Comparison of ENCODE assay signal across 1 cellular context in the genomic region with DNA sequence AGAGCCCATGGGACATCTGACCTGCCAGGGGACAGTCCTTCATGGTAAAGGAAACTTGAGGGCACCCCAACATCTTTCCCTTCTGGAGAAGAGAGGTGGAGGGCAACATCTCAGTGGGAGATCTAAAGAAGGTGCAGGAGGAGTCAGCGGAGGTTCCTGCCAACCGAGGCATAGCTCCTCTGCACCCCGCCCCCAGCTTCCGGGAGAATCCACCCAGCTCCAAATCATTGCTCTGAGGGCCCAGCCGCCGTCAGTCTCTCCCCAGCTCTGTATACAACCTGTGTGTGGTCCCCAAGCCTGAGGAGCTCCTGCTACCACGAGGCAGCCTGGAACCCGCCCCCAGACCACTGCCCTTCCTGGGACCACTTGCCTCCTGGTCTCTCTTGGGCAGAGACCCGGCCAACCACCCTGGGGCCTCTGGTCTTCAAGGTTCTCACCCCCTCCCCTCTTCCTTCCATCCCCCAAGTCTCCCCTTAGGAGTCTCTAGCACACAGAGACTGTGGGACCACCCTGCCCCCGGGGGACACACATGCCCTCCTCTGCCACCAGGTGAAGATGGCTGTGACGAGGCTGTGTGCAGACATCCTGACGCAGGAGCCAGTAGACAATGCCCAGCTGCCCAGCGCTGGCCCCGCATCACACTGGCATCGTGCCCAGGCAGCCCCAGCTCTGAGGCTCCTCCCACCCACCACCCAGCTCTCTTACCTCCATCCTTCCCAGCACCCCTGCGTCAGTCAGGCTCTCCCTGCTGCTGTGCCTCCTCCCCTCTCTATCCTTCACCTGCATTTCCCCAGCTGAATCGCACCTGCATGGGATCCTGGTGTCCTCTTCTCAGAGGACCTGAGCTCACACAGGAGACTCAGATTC.
TF ChIP-seq lines count a peak whose summit lies in the region.

No MANE protein-coding gene starts in this region.

TF ChIP-seq in GM23338, 12 proteins besides CTCF, POLR2A, EP300 and RAD21 (continued from another document):
- TF ChIP-seq, protein P1, sequence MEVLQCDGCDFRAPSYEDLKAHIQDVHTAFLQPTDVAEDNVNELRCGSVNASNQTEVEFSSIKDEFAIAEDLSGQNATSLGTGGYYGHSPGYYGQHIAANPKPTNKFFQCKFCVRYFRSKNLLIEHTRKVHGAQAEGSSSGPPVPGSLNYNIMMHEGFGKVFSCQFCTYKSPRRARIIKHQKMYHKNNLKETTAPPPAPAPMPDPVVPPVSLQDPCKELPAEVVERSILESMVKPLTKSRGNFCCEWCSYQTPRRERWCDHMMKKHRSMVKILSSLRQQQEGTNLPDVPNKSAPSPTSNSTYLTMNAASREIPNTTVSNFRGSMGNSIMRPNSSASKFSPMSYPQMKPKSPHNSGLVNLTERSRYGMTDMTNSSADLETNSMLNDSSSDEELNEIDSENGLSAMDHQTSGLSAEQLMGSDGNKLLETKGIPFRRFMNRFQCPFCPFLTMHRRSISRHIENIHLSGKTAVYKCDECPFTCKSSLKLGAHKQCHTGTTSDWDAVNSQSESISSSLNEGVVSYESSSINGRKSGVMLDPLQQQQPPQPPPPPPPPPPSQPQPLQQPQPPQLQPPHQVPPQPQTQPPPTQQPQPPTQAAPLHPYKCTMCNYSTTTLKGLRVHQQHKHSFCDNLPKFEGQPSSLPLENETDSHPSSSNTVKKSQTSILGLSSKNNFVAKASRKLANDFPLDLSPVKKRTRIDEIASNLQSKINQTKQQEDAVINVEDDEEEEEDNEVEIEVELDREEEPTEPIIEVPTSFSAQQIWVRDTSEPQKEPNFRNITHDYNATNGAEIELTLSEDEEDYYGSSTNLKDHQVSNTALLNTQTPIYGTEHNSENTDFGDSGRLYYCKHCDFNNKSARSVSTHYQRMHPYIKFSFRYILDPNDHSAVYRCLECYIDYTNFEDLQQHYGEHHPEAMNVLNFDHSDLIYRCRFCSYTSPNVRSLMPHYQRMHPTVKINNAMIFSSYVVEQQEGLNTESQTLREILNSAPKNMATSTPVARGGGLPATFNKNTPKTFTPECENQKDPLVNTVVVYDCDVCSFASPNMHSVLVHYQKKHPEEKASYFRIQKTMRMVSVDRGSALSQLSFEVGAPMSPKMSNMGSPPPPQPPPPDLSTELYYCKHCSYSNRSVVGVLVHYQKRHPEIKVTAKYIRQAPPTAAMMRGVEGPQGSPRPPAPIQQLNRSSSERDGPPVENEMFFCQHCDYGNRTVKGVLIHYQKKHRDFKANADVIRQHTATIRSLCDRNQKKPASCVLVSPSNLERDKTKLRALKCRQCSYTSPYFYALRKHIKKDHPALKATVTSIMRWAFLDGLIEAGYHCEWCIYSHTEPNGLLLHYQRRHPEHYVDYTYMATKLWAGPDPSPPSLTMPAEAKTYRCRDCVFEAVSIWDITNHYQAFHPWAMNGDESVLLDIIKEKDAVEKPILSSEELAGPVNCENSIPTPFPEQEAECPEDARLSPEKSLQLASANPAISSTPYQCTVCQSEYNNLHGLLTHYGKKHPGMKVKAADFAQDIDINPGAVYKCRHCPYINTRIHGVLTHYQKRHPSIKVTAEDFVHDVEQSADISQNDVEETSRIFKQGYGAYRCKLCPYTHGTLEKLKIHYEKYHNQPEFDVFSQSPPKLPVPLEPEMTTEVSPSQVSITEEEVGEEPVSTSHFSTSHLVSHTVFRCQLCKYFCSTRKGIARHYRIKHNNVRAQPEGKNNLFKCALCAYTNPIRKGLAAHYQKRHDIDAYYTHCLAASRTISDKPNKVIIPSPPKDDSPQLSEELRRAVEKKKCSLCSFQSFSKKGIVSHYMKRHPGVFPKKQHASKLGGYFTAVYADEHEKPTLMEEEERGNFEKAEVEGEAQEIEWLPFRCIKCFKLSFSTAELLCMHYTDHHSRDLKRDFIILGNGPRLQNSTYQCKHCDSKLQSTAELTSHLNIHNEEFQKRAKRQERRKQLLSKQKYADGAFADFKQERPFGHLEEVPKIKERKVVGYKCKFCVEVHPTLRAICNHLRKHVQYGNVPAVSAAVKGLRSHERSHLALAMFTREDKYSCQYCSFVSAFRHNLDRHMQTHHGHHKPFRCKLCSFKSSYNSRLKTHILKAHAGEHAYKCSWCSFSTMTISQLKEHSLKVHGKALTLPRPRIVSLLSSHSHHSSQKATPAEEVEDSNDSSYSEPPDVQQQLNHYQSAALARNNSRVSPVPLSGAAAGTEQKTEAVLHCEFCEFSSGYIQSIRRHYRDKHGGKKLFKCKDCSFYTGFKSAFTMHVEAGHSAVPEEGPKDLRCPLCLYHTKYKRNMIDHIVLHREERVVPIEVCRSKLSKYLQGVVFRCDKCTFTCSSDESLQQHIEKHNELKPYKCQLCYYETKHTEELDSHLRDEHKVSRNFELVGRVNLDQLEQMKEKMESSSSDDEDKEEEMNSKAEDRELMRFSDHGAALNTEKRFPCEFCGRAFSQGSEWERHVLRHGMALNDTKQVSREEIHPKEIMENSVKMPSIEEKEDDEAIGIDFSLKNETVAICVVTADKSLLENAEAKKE (CRISPR knock-in tag; IDR thresholded peaks at IDR 0.05): no peak
- TF ChIP-seq CREB1 (CRISPR knock-in tag; IDR thresholded peaks at IDR 0.05; ENCODE audit: low read depth) (no peak), EZH2 (IDR thresholded peaks at IDR 0.05; ENCODE audit: low read depth, unreplicated experiment) (no peak), NANOG (IDR thresholded peaks at IDR 0.05; ENCODE audit: borderline replicate concordance) (no peak), POLR2AphosphoS5 (IDR thresholded peaks at IDR 0.05; ENCODE audit: low read depth) (no peak), ZNF331 (CRISPR knock-in tag; IDR thresholded peaks at IDR 0.05; ENCODE audit: low read depth) (no peak), JUNB (IDR thresholded peaks at IDR 0.05; ENCODE audit: unreplicated experiment) (no peak), EZH2phosphoT487 (IDR thresholded peaks at IDR 0.05; ENCODE audit: unreplicated experiment) (no peak), STAT1 (IDR thresholded peaks at IDR 0.05; ENCODE audit: unreplicated experiment) (no peak)
